In the genomic region with DNA sequence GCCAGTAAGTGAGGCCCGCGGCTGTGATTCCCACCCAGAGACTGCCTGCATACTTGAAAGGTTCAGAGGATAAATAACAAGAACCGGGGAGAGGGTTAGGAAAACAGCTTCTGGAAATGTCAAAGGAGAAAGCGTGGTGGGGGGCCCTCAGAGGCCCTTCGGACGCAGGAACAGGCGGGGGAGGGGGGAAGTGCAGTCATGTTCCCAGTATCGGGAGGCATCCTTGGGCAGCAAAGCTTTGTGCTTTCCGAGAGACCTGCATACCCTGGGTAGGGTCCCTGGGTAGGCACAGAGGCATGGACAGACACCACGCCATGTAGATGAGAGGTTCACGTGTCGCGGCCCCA, we compare ENCODE assay signal across 10 cellular contexts. TPM values are rescaled to one million over a fixed set of nuclear protein-coding genes. Genes with fewer than 3 reads are reported as not detected.
DNase-seq lines count a peak whose midpoint lies in the region; ATAC-seq and TF ChIP-seq lines count a peak whose summit lies in the region.
"Had no signal": no experiment of that assay in that cellular context is flagged by ENCODE, and none has a peak within 500 bp of the region (broad histone marks: within the 10 kb centered on the region; RNA-seq: fewer than 3 reads in every experiment).

No MANE protein-coding gene starts in this region.

- H3K4me1 ChIP-seq in HAP-1 (peaks cover 10% of the 10 kb centered on the region), left lung (peaks cover 10 to 32% of the 10 kb centered on the region in 2 donors)

- H3K36me3 Mint-ChIP-seq in chondrocyte (ENCODE audit: low read depth) = peaks cover 16% of the 10 kb centered on the region
- H3K36me3 Mint-ChIP-seq in MCF 10A (ENCODE audit: insufficient read depth, unreplicated experiment) = peaks cover 11% of the 10 kb centered on the region

- no peaks in the 10 kb centered on the region for H3K9me3 ChIP-seq in HAP-1
- no peaks in the 10 kb centered on the region for H3K9me3 ChIP-seq in left lung

- POLR2A ChIA-PET in MCF 10A (lab: Yijun Ruan, JAX) = no interaction called here

- H3K4me1 Mint-ChIP-seq in chondrocyte (ENCODE audit: low read depth) = peaks cover 35% of the 10 kb centered on the region
- peaks cover 11% of the 10 kb centered on the region for H3K4me1 Mint-ChIP-seq in MCF 10A (ENCODE audit: insufficient read depth, unreplicated experiment)

- peak overlapping the region in 1 of 2 donors; percentile 57 for H3K27ac ChIP-seq in left lung
- H3K27ac ChIP-seq in skin epidermis = peak overlapping the region in 19 of 21 experiments; percentile 25 to 77 (median 70)

- H3K27ac Mint-ChIP-seq in chondrocyte (ENCODE audit: unreplicated experiment) (peak overlapping the region; percentile 90), MCF 10A (ENCODE audit: low read depth, unreplicated experiment) (no peak overlapping the region)
- H3K27ac Mint-ChIP-seq: HFFc6 had no signal

- CTCF ChIA-PET in MCF 10A (lab: Yijun Ruan, JAX) = interaction anchor here (1.1 kb wide), 1 partner anchor 9 kb away, joined by 3 read pairs; no protein-coding TSS in a partner anchor

- TF ChIP-seq CTCF in chondrocyte (IDR thresholded peaks at IDR 0.05) (no peak), left lung (IDR thresholded peaks at IDR 0.05) (no peak), MCF 10A (IDR thresholded peaks at IDR 0.05; ENCODE audit: unreplicated experiment) (no peak)

- no peaks in the 10 kb centered on the region for H3K27me3 Mint-ChIP-seq in chondrocyte (ENCODE audit: low read depth)
- H3K27me3 Mint-ChIP-seq in MCF 10A (ENCODE audit: insufficient read depth, unreplicated experiment) = no peaks in the 10 kb centered on the region

- H3K27me3 ChIP-seq in HAP-1 (ENCODE audit: low read depth) (no peaks in the 10 kb centered on the region), left lung (peaks cover 0 to 24% of the 10 kb centered on the region in 2 donors)

- in situ Hi-C loops in HAP-1 (cut with MboI; ENCODE audit: low sequenced_read_pairs) = no loop called here

- H3K9me3 Mint-ChIP-seq in chondrocyte (ENCODE audit: low read depth) (no peaks in the 10 kb centered on the region), MCF 10A (ENCODE audit: unreplicated experiment) (no peaks in the 10 kb centered on the region)
- H3K9me3 Mint-ChIP-seq: HFFc6 had no signal

- BruUV-seq in MCF 10A (replicated peaks; lab: Mats Ljungman, UMichigan) = no TSS peak

- H3K4me3 ChIP-seq in HAP-1 (peak overlapping the region; percentile 4), left lung (peak overlapping the region; percentile 25 to 43), skin epidermis (peak overlapping the region; percentile 20 to 46 (median 29))

- ATAC-seq in left lung (no peak), GM18870 (IDR thresholded peaks at IDR 0.05; ENCODE audit: unreplicated experiment) (no peak)

- DNase-seq in HAP-1 (ENCODE audit: low spot score in 2 of 2) = no peak
- no peak for DNase-seq in chondrocyte (ENCODE audit: low spot score)
- no peak for DNase-seq in left lung
- no peak for DNase-seq in NCI-H1048 (lab: John Stamatoyannopoulos, UW)
- no peak for DNase-seq in NCI-H187 (lab: John Stamatoyannopoulos, UW)
- no peak for DNase-seq in MCF 10A (ENCODE audit: unreplicated experiment)
- DNase-seq: activated CD4-positive, alpha-beta T cell treated with anti-CD3 and anti-CD28 coated beads for 1 hour; HFFc6 had no signal

- H3K4me3 Mint-ChIP-seq in chondrocyte (ENCODE audit: unreplicated experiment) (peak overlapping the region; percentile 67), MCF 10A (ENCODE audit: unreplicated experiment) (no peak overlapping the region)
- H3K4me3 Mint-ChIP-seq: HFFc6 had no signal

- intact Hi-C loops in left lung (cut with DNase I) = no loop called here
- intact Hi-C loops in MCF 10A (cut with micrococcal nuclease) = no loop called here

- H3K36me3 ChIP-seq in HAP-1 (replicated peaks) (peaks cover 19% of the 10 kb centered on the region), left lung (peaks cover 0 to 21% of the 10 kb centered on the region in 2 donors)

RNA-seq across cellular contexts. Expression of gene EPHB3, which starts 21.4 kb away (rescaled TPM):
- total RNA-seq in chondrocyte (7.2 to 11.6 TPM (median 7.5 TPM) in 3 replicates), left lung (10 to 100 TPM in 1 of 2 donors, 1 to 10 TPM in 1; 8.1 to 23.7 TPM), MCF 10A (2022) (4.0 and 5.4 TPM in 2 replicates)
